In the genomic region with DNA sequence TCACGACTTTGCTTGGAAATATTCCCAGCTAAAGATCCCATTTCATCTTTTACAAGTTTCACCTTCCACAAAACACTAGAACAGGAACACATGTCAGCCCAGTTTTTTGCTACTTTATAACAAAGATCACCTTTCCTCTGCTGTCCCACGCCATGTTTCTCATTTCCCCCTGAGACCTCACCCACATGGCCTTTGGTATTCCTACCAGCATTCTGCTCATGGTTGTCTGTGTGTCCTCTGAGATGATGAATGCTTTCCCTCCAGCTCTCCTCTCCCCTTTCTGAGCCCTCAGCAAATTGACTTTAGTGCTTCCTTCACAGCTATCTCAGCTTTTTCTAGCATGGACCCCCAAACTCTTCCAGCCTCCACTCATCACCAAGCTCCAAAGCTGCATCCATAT, we compare ENCODE assay signal across 18 cellular contexts. TPM values are rescaled to one million over a fixed set of nuclear protein-coding genes. Genes with fewer than 3 reads are reported as not detected.
DNase-seq lines count a peak whose midpoint lies in the region; ATAC-seq and TF ChIP-seq lines count a peak whose summit lies in the region.
"Had no signal": no experiment of that assay in that cellular context is flagged by ENCODE, and none has a peak within 500 bp of the region (broad histone marks: within the 10 kb centered on the region; RNA-seq: fewer than 3 reads in every experiment).

No MANE protein-coding gene starts in this region.

- TF ChIP-seq CTCF in right atrium auricular region (IDR thresholded peaks at IDR 0.05), result no peak

- H3K4me3 ChIP-seq in right atrium auricular region, result no peak overlapping the region
- H3K4me3 ChIP-seq: smooth muscle cell, upper lobe of right lung had no signal

- DNase-seq in right atrium auricular region (ENCODE audit: low spot score) (peak; percentile 2), left cardiac atrium (no peak), T-cell (no peak), occipital lobe (lab: John Stamatoyannopoulos, UW) (no peak), Ammon's horn (ENCODE audit: low spot score) (no peak)
- no peak for DNase-seq in stimulated activated naive B cell treated with anti-CD40 and anti-IgM and Interleukin-4, amounts not matched to agents 10 μg/mL and 1 μg/mL and 100 μg/mL, for 72 hours
- DNase-seq: activated CD4-positive, alpha-beta T cell treated with anti-CD3 and anti-CD28 coated beads for 1 hour; GDM1; left ventricle myocardium superior; NCI-H2081 treated with DMSO at 0.1 percent for 48 hours; NCI-H510A; stimulated activated CD4-positive, alpha-beta T cell treated with anti-CD3 and anti-CD28 coated beads, Interleukin-4, amount 100 ng/mL, for 1 hour; upper lobe of right lung had no signal

- H3K36me3 Mint-ChIP-seq in T-cell, result no peaks in the 10 kb centered on the region
- no peaks in the 10 kb centered on the region for H3K36me3 Mint-ChIP-seq in dendritic cell treated with granulocyte-macrophage colony-stimulating factor and Interleukin-4, amounts not matched to agents 40 ng/mL and 50 ng/mL, for 4 days (ENCODE audit: low read depth)
- H3K36me3 Mint-ChIP-seq in stimulated activated naive B cell treated with anti-CD40 and anti-IgM and Interleukin-4, amounts not matched to agents 10 μg/mL and 1 μg/mL and 100 μg/mL, for 72 hours, result peaks cover 0 to 5% of the 10 kb centered on the region in 2 donors
- H3K36me3 Mint-ChIP-seq: brain had no signal

- peaks cover 0 to 9% (median 0%) of the 10 kb centered on the region in 3 donors for H3K9me3 Mint-ChIP-seq in T-cell
- H3K9me3 Mint-ChIP-seq in dendritic cell treated with granulocyte-macrophage colony-stimulating factor and Interleukin-4, amounts not matched to agents 40 ng/mL and 50 ng/mL, for 4 days, result no peaks in the 10 kb centered on the region
- H3K9me3 Mint-ChIP-seq in stimulated activated naive B cell treated with anti-CD40 and anti-IgM and Interleukin-4, amounts not matched to agents 10 μg/mL and 1 μg/mL and 100 μg/mL, for 72 hours, result peaks cover 6 to 7% of the 10 kb centered on the region in 2 donors

- H3K4me3 Mint-ChIP-seq in T-cell, result peak overlapping the region in 1 of 3 donors; percentile 62
- H3K4me3 Mint-ChIP-seq in dendritic cell treated with granulocyte-macrophage colony-stimulating factor and Interleukin-4, amounts not matched to agents 40 ng/mL and 50 ng/mL, for 4 days, result no peak overlapping the region
- no peak overlapping the region for H3K4me3 Mint-ChIP-seq in stimulated activated naive B cell treated with anti-CD40 and anti-IgM and Interleukin-4, amounts not matched to agents 10 μg/mL and 1 μg/mL and 100 μg/mL, for 72 hours
- H3K4me3 Mint-ChIP-seq: brain had no signal

- H3K27me3 Mint-ChIP-seq in T-cell, result no peaks in the 10 kb centered on the region
- H3K27me3 Mint-ChIP-seq in dendritic cell treated with granulocyte-macrophage colony-stimulating factor and Interleukin-4, amounts not matched to agents 40 ng/mL and 50 ng/mL, for 4 days, result peaks cover under 1% of the 10 kb centered on the region
- peaks cover 0 to 1% of the 10 kb centered on the region in 2 donors for H3K27me3 Mint-ChIP-seq in stimulated activated naive B cell treated with anti-CD40 and anti-IgM and Interleukin-4, amounts not matched to agents 10 μg/mL and 1 μg/mL and 100 μg/mL, for 72 hours

- POLR2A ChIA-PET in T-cell (lab: Charles Lee), result interaction anchor here in 1 of 2 donors (0.7 kb wide), 1 partner anchor 34 kb away, joined by 3 read pairs; no protein-coding TSS in a partner anchor

- CTCF ChIA-PET in T-cell (lab: Charles Lee), result no interaction called here

- H3K27ac ChIP-seq in right atrium auricular region, result no peak overlapping the region
- H3K27ac ChIP-seq: upper lobe of right lung had no signal

- peaks cover 0 to 14% of the 10 kb centered on the region in 2 donors for H3K4me1 ChIP-seq in right atrium auricular region

- H3K27ac Mint-ChIP-seq in T-cell, result peak overlapping the region; percentile 97 to 98
- peak overlapping the region; percentile 86 for H3K27ac Mint-ChIP-seq in dendritic cell treated with granulocyte-macrophage colony-stimulating factor and Interleukin-4, amounts not matched to agents 40 ng/mL and 50 ng/mL, for 4 days
- H3K27ac Mint-ChIP-seq in stimulated activated naive B cell treated with anti-CD40 and anti-IgM and Interleukin-4, amounts not matched to agents 10 μg/mL and 1 μg/mL and 100 μg/mL, for 72 hours, result peak overlapping the region; percentile 20
- H3K27ac Mint-ChIP-seq: brain had no signal

- intact Hi-C loops in left cardiac atrium (cut with DNase I), result no loop called here
- intact Hi-C loops in dendritic cell treated with granulocyte-macrophage colony-stimulating factor and Interleukin-4, amounts not matched to agents 40 ng/mL and 50 ng/mL, for 4 days (cut with micrococcal nuclease), result no loop called here

- no peaks in the 10 kb centered on the region for H3K9me3 ChIP-seq in right atrium auricular region
- H3K9me3 ChIP-seq: upper lobe of right lung had no signal

- no peak for ATAC-seq in left cardiac atrium
- no peak for ATAC-seq in T-cell (replicated peaks in 1 of 4)
- no peak for ATAC-seq in stimulated activated naive B cell treated with anti-CD40 and anti-IgM and Interleukin-4, amounts not matched to agents 10 μg/mL and 1 μg/mL and 100 μg/mL, for 72 hours (replicated peaks)
- ATAC-seq in GM19467 (IDR thresholded peaks at IDR 0.05; ENCODE audit: unreplicated experiment), result no peak
- ATAC-seq: left ventricle myocardium superior, upper lobe of right lung had no signal

- no peaks in the 10 kb centered on the region for H3K27me3 ChIP-seq in right atrium auricular region
- H3K27me3 ChIP-seq: upper lobe of right lung had no signal

- peaks cover 61 to 64% (median 64%) of the 10 kb centered on the region in 3 donors for H3K4me1 Mint-ChIP-seq in T-cell
- H3K4me1 Mint-ChIP-seq in dendritic cell treated with granulocyte-macrophage colony-stimulating factor and Interleukin-4, amounts not matched to agents 40 ng/mL and 50 ng/mL, for 4 days (ENCODE audit: low read depth), result peaks cover 53% of the 10 kb centered on the region
- peaks cover 19 to 35% of the 10 kb centered on the region in 2 donors for H3K4me1 Mint-ChIP-seq in stimulated activated naive B cell treated with anti-CD40 and anti-IgM and Interleukin-4, amounts not matched to agents 10 μg/mL and 1 μg/mL and 100 μg/mL, for 72 hours

- H3K36me3 ChIP-seq in right atrium auricular region, result no peaks in the 10 kb centered on the region
- H3K36me3 ChIP-seq: upper lobe of right lung had no signal

RNA-seq across cellular contexts. Expression of gene ABCG1, which starts 32.3 kb away (rescaled TPM):
- total RNA-seq in right atrium auricular region, result 10 to 100 TPM in 1 of 2 donors, 1 to 10 TPM in 1; 7.9 to 12.3 TPM
- 10 to 100 TPM in 1 of 2 donors, 1 to 10 TPM in 1; 6.3 to 13.5 TPM for total RNA-seq in left cardiac atrium
- total RNA-seq in T-cell, result 10 to 100 TPM in 2 of 5 donors, 1 to 10 TPM in 3; 4.1 to 51.1 (median 6.2) TPM
- 16.1 TPM for total RNA-seq in occipital lobe
- total RNA-seq: RPMI7951 had no signal

Comparison
In these comparisons a context has a peak if more than half of its experiments do, and no peak if none do; other contexts are left out.
1. H3K27ac Mint-ChIP-seq: peak in every context shown above with its lines; median percentile 98 in T-cell; 86 in dendritic cell treated with granulocyte-macrophage colony-stimulating factor and Interleukin-4, amounts not matched to agents 40 ng/mL and 50 ng/mL, for 4 days; 20 in stimulated activated naive B cell treated with anti-CD40 and anti-IgM and Interleukin-4, amounts not matched to agents 10 μg/mL and 1 μg/mL and 100 μg/mL, for 72 hours.